Comparison of ENCODE assay signal across 14 cellular contexts in genomic region chr4:84855774-84856173, GRCh38.
DNase-seq lines count a peak whose midpoint lies in the region; ATAC-seq and TF ChIP-seq lines count a peak whose summit lies in the region.
"Had no signal": no experiment of that assay in that cellular context is flagged by ENCODE, and none has a peak within 500 bp of the region (broad histone marks: within the 10 kb centered on the region; RNA-seq: fewer than 3 reads in every experiment).

No MANE protein-coding gene starts in this region.

- CTCF ChIA-PET in MCF 10A (lab: Yijun Ruan, JAX) (interaction anchor here (0.6 kb wide), 1 partner anchor 178 kb away, joined by 3 read pairs; no protein-coding TSS in a partner anchor), T-cell (lab: Charles Lee) (no interaction called here)

- H3K27me3 Mint-ChIP-seq in MCF 10A (ENCODE audit: insufficient read depth, unreplicated experiment) (no peaks in the 10 kb centered on the region), T-cell (no peaks in the 10 kb centered on the region)

- peaks cover 27% of the 10 kb centered on the region for H3K36me3 Mint-ChIP-seq in MCF 10A (ENCODE audit: insufficient read depth, unreplicated experiment)
- H3K36me3 Mint-ChIP-seq in T-cell, result no peaks in the 10 kb centered on the region
- H3K36me3 Mint-ChIP-seq: activated naive CD4-positive, alpha-beta T cell treated with anti-CD3 and anti-CD28 coated beads, Interleukin-2, amount 10 ng/mL, durations not matched to agents 7 days and 5 days had no signal

- H3K4me3 ChIP-seq in liver (ENCODE audit: low read depth in 1 of 3, low read length in 3 of 3) (no peak overlapping the region), testis (no peak overlapping the region)
- H3K4me3 ChIP-seq: GM12878, uterus had no signal

- TF ChIP-seq CTCF in MCF 10A (IDR thresholded peaks at IDR 0.05; ENCODE audit: unreplicated experiment) (no peak), liver (IDR thresholded peaks at IDR 0.05; ENCODE audit: low read depth, low read length, missing input control) (no peak), testis (IDR thresholded peaks at IDR 0.05) (no peak)

- H3K27ac ChIP-seq in liver (ENCODE audit: low read depth in 1 of 2, low read length in 2 of 2), result no peak overlapping the region
- H3K27ac ChIP-seq in testis, result no peak overlapping the region
- H3K27ac ChIP-seq: uterus had no signal

- 77% methylated on average over 2 of the region's 2 CpGs for WGBS in liver
- WGBS in testis, 2 donors, result 53 to 62% methylated on average over 2 of the region's 2 CpGs

- H3K4me1 ChIP-seq in liver (ENCODE audit: control insufficient read depth in 4 of 4, insufficient read depth in 4 of 4, low read length in 3 of 4) (peaks cover 0 to 1% (median 0%) of the 10 kb centered on the region in 4 donors), testis (peaks cover 4% of the 10 kb centered on the region)
- H3K4me1 ChIP-seq: uterus had no signal

- H3K27ac Mint-ChIP-seq in MCF 10A (ENCODE audit: low read depth, unreplicated experiment) (no peak overlapping the region), T-cell (no peak overlapping the region)
- H3K27ac Mint-ChIP-seq: activated naive CD4-positive, alpha-beta T cell treated with anti-CD3 and anti-CD28 coated beads, Interleukin-2, amount 10 ng/mL, durations not matched to agents 7 days and 5 days had no signal

- H3K9me3 Mint-ChIP-seq in MCF 10A (ENCODE audit: unreplicated experiment) (no peaks in the 10 kb centered on the region), T-cell (no peaks in the 10 kb centered on the region)
- H3K9me3 Mint-ChIP-seq: activated naive CD4-positive, alpha-beta T cell treated with anti-CD3 and anti-CD28 coated beads, Interleukin-2, amount 10 ng/mL, durations not matched to agents 7 days and 5 days; neural crest cell had no signal

- DNase-seq in T47D (ENCODE audit: low read depth in 1 of 2, low spot score in 1 of 2) (peak; percentile 2 to 11), MCF 10A (ENCODE audit: unreplicated experiment) (no peak), cerebellar cortex (ENCODE audit: low spot score) (peak; percentile 63), testis (peak; percentile 30), T-cell (no peak)
- no peak for DNase-seq in activated effector memory CD4-positive, alpha-beta T cell treated with anti-CD3 and anti-CD28 coated beads, Interleukin-2, amount 50 U/mL, for 16 hours
- DNase-seq: activated naive CD4-positive, alpha-beta T cell treated with anti-CD3 and anti-CD28 coated beads, Interleukin-2, amount 10 ng/mL, durations not matched to agents 7 days and 5 days; DMS79 treated with DMSO at 0.1 percent for 48 hours; NCI-H446 treated with DMSO at 0.1 percent for 48 hours; uterus had no signal

- H3K4me1 Mint-ChIP-seq in MCF 10A (ENCODE audit: insufficient read depth, unreplicated experiment), result peaks cover 6% of the 10 kb centered on the region
- no peaks in the 10 kb centered on the region for H3K4me1 Mint-ChIP-seq in T-cell
- H3K4me1 Mint-ChIP-seq: activated naive CD4-positive, alpha-beta T cell treated with anti-CD3 and anti-CD28 coated beads, Interleukin-2, amount 10 ng/mL, durations not matched to agents 7 days and 5 days had no signal

- BruUV-seq in MCF 10A (replicated peaks; lab: Mats Ljungman, UMichigan), result no TSS peak

- H3K4me3 Mint-ChIP-seq in MCF 10A (ENCODE audit: unreplicated experiment) (no peak overlapping the region), T-cell (no peak overlapping the region)
- H3K4me3 Mint-ChIP-seq: activated naive CD4-positive, alpha-beta T cell treated with anti-CD3 and anti-CD28 coated beads, Interleukin-2, amount 10 ng/mL, durations not matched to agents 7 days and 5 days; neural crest cell had no signal

- H3K27me3 ChIP-seq in liver (ENCODE audit: control insufficient read depth in 4 of 4, insufficient read depth in 4 of 4, low read length in 3 of 4), result no peaks in the 10 kb centered on the region
- H3K27me3 ChIP-seq in testis, result no peaks in the 10 kb centered on the region
- H3K27me3 ChIP-seq: uterus had no signal

- no peak for TF ChIP-seq POLR2A in testis (IDR thresholded peaks at IDR 0.05)

- H3K9ac ChIP-seq in liver (ENCODE audit: low read depth in 1 of 2, low read length in 2 of 2), result no peak overlapping the region

- in situ Hi-C loops in T47D (cut with HindIII; ENCODE audit: low pct_unique_long_range_greater_than_20kb, low sequenced_read_pairs), result no loop called here

- POLR2A ChIA-PET in MCF 10A (lab: Yijun Ruan, JAX) (interaction anchor here (0.7 kb wide), 1 partner anchor 111 kb away, joined by 3 read pairs; no protein-coding TSS in a partner anchor), T-cell (lab: Charles Lee) (no interaction called here)

- H3K36me3 ChIP-seq in liver (ENCODE audit: control insufficient read depth in 4 of 4, insufficient read depth in 3 of 4, low read depth in 1 of 4, low read length in 3 of 4), result peaks cover 0 to 6% (median 0%) of the 10 kb centered on the region in 4 donors
- no peaks in the 10 kb centered on the region for H3K36me3 ChIP-seq in testis (ENCODE audit: low read depth, missing control alignments)
- H3K36me3 ChIP-seq: uterus had no signal

- no peak for ATAC-seq in HG03565 (IDR thresholded peaks at IDR 0.05; ENCODE audit: unreplicated experiment)
- ATAC-seq in T-cell (replicated peaks in 1 of 4), result no peak
- ATAC-seq: GM12878 had no signal

- TF ChIP-seq RAD21 in liver (IDR thresholded peaks at IDR 0.05), result no peak

- intact Hi-C loops in MCF 10A (cut with micrococcal nuclease), result no loop called here
- intact Hi-C loops in testis (cut with DNase I; ENCODE audit: low total_unique reads), result no loop called here

- H3K9me3 ChIP-seq in liver (ENCODE audit: control insufficient read depth in 4 of 4, low read length in 3 of 4) (no peaks in the 10 kb centered on the region), testis (no peaks in the 10 kb centered on the region)
- H3K9me3 ChIP-seq: uterus had no signal

TF ChIP-seq in liver, 16 proteins besides CTCF, POLR2A, EP300 and RAD21:
- TF ChIP-seq FOXA2 (IDR thresholded peaks at IDR 0.05), result peak; percentile 73
- TF ChIP-seq ATF3 (IDR thresholded peaks at IDR 0.05), result no peak

Comparison
In these comparisons a context has a peak if more than half of its experiments do, and no peak if none do; other contexts are left out.
1. DNase-seq: peak in T47D (2 of 2), cerebellar cortex (single experiment) and testis (single experiment); none in MCF 10A (single experiment), activated effector memory CD4-positive, alpha-beta T cell treated with anti-CD3 and anti-CD28 coated beads, Interleukin-2, amount 50 U/mL, for 16 hours (single experiment) and T-cell (0 of 34).